ENCODE assay signal across 12 cellular contexts in the genomic region with DNA sequence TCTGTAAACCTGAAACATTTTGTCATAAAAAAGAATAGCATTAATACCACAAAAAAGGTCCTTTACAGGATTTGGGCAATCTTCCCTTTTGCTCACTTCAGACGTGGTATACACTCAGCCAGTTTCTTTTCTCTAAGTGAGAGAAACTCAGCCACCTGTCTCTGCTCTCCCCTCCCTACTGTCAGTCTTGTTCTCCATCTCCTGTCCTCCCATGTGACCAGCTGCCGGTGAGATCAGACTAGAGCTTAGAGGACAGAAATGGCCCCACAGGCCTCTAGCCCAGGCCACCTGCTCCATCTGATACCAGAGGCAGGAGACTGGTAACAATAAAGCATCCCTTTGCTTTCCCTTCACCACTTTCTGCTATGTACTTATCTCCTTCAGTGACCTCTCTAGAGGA. TPM values are rescaled to one million over a fixed set of nuclear protein-coding genes. Genes with fewer than 3 reads are reported as not detected.
DNase-seq lines count a peak whose midpoint lies in the region; ATAC-seq, FAIRE-seq and TF ChIP-seq lines count a peak whose summit lies in the region.
"Had no signal": no experiment of that assay in that cellular context is flagged by ENCODE, and none has a peak within 500 bp of the region (broad histone marks: within the 10 kb centered on the region; RNA-seq: fewer than 3 reads in every experiment).

No MANE protein-coding gene starts in this region.

- BruUV-seq in GM12878 (replicated peaks; lab: Mats Ljungman, UMichigan), result no TSS peak

- no peak for TF ChIP-seq POLR2A in GM12878 (IDR thresholded peaks at IDR 0.05; ENCODE audit: low read depth, low read length)

- H3K27me3 ChIP-seq in GM12878 (replicated peaks in 1 of 2; ENCODE audit: control insufficient read depth in 2 of 2, insufficient read depth in 2 of 2, low read length in 1 of 2), result no peaks in the 10 kb centered on the region
- H3K27me3 ChIP-seq: neutrophil, testis had no signal

- RAD21 ChIA-PET in GM12878 (lab: Charles Lee; ENCODE audit: unreplicated experiment), result interaction anchor here (1.4 kb wide), 1 partner anchor 22 kb away, joined by 3 read pairs; no protein-coding TSS in a partner anchor

- ATAC-seq in GM18858 (IDR thresholded peaks at IDR 0.05; ENCODE audit: unreplicated experiment), result peak; percentile 56
- peak; percentile 73 for ATAC-seq in GM21423 (IDR thresholded peaks at IDR 0.05; ENCODE audit: unreplicated experiment)
- peak; percentile 55 for ATAC-seq in HG03196 (IDR thresholded peaks at IDR 0.05; ENCODE audit: unreplicated experiment)
- ATAC-seq in GM12878, result peak; percentile 73

- WGBS in GM12878 (ENCODE audit: insufficient coverage, insufficient replicate concordance, low lambda C conversion rate, missing lambda C conversion rate), result 3% methylated on average over 2 of the region's 2 CpGs

- no peak overlapping the region for H3K9ac ChIP-seq in GM12878 (ENCODE audit: control insufficient read depth, insufficient read depth, low read length)
- H3K9ac ChIP-seq: SK-N-SH had no signal

- intact Hi-C loops in GM12878 (cut with micrococcal nuclease; ENCODE audit: unreplicated experiment), result no loop called here

- no peak for TF ChIP-seq RAD21 in GM12878 (IDR thresholded peaks at IDR 0.05; ENCODE audit: insufficient read depth, low read depth, low read length)

- FAIRE-seq in GM12878 (lab: Jason Lieb, UNC), result no peak

- H3K4me1 ChIP-seq in GM12878 (ENCODE audit: control insufficient read depth, insufficient read depth, low read length), result 0 out of 2 replicates have a peak, but pooled peaks cover 3% of the 10 kb centered on the region
- H3K4me1 ChIP-seq: testis had no signal

- H3K36me3 ChIP-seq in GM12878 (ENCODE audit: control insufficient read depth in 2 of 2, insufficient read depth in 2 of 2, low read length in 1 of 2), result peaks cover 2 to 13% of the 10 kb centered on the region in 2 experiments; a peak in 2 of 4 replicates

- no peak overlapping the region for H2AFZ ChIP-seq in GM12878 (ENCODE audit: control insufficient read depth, low read depth, low read length)

- POLR2A ChIA-PET in GM12878 (lab: Charles Lee), result no interaction called here

- CTCF ChIA-PET in GM12878 (lab: Yijun Ruan, JAX), result interaction anchor here (1.1 to 2.3 kb wide), 3 partner anchors 9 to 64 kb away, joined by 3 to 6 read pairs (median 4); a partner anchor contains a TSS

- no peak overlapping the region for H3K4me2 ChIP-seq in GM12878 (ENCODE audit: control insufficient read depth, insufficient read depth)
- H3K4me2 ChIP-seq: SK-N-SH had no signal

- in situ Hi-C loops in GM12878 (cut with MboI), result no loop called here

- H3K79me2 ChIP-seq in GM12878 (ENCODE audit: control insufficient read depth, insufficient read depth, low read length), result no peaks in the 10 kb centered on the region

- H3K4me3 ChIP-seq in GM12878, result no peak overlapping the region
- H3K4me3 ChIP-seq: testis had no signal

- no peak overlapping the region for H3K27ac ChIP-seq in GM12878 (ENCODE audit: control insufficient read depth, insufficient read depth)
- H3K27ac ChIP-seq: neutrophil, testis had no signal

- no peaks in the 10 kb centered on the region for H3K9me3 ChIP-seq in GM12878 (replicated peaks; ENCODE audit: control insufficient read depth, insufficient read depth, low read length)
- H3K9me3 ChIP-seq: neutrophil, SK-N-SH, testis had no signal

- no peak for TF ChIP-seq CTCF in GM12878 (IDR thresholded peaks at IDR 0.05 in 2 of 3, conservative IDR thresholded peaks at IDR 0.05 in 1 of 3; ENCODE audit: control insufficient read depth in 2 of 3, extremely low read depth in 1 of 3, insufficient read depth in 1 of 3, low read depth in 3 of 3, low read length in 3 of 3)

- SMC1A ChIA-PET in GM12878 (lab: Charles Lee; ENCODE audit: uncharacterized antibody, unreplicated experiment), result no interaction called here

- DNase-seq in GM12878 (ENCODE audit: low read depth, low spot score) (no peak), SW480 (ENCODE audit: low spot score) (no peak), glomerular visceral epithelial cell (ENCODE audit: extremely low spot score) (no peak), kidney glomerular epithelial cell (lab: John Stamatoyannopoulos, UW) (no peak)
- DNase-seq: activated CD4-positive, alpha-beta T cell treated with anti-CD3 and anti-CD28 coated beads, Interleukin-2, amount 50 U/mL, for 4 hours; NCI-H187 treated with DMSO at 0.1 percent for 48 hours; SK-N-SH; testis had no signal

- no peak for TF ChIP-seq EP300 in GM12878 (IDR thresholded peaks at IDR 0.05; ENCODE audit: borderline replicate concordance in 1 of 2, control insufficient read depth in 1 of 2, low read depth in 2 of 2, low read length in 2 of 2)

- H4K20me1 ChIP-seq in GM12878 (ENCODE audit: control insufficient read depth, insufficient read depth), result no peaks in the 10 kb centered on the region

TF ChIP-seq in GM12878, 131 proteins besides CTCF, POLR2A, EP300 and RAD21:
- TF ChIP-seq SMARCA5 (IDR thresholded peaks at IDR 0.05) (no peak), BCL11A (IDR thresholded peaks at IDR 0.05; ENCODE audit: low read depth, low read length) (no peak), TCF3 (IDR thresholded peaks at IDR 0.05; ENCODE audit: borderline replicate concordance, insufficient read depth, low read depth, low read length) (0 out of 2 replicates have a peak, but pooled peaks have one; percentile 39), CREM (IDR thresholded peaks at IDR 0.05; ENCODE audit: low read depth) (no peak), GATAD2B (conservative IDR thresholded peaks at IDR 0.05; ENCODE audit: low read depth) (no peak), GABPA (IDR thresholded peaks at IDR 0.05; ENCODE audit: low read depth) (no peak), YBX1 (IDR thresholded peaks at IDR 0.05) (no peak), RUNX3 (IDR thresholded peaks at IDR 0.05; ENCODE audit: low read length) (no peak), MEF2B (IDR thresholded peaks at IDR 0.05; ENCODE audit: partially characterized antibody, poor library complexity, severe bottlenecking) (no peak), EED (IDR thresholded peaks at IDR 0.05; ENCODE audit: low read depth) (no peak), NFIC (IDR thresholded peaks at IDR 0.05; ENCODE audit: low read depth, low read length) (no peak), ZBED1 (IDR thresholded peaks at IDR 0.05; ENCODE audit: borderline replicate concordance) (no peak), SMAD5 (IDR thresholded peaks at IDR 0.05; ENCODE audit: low read depth) (no peak)
- TF ChIP-seq, protein P1, sequence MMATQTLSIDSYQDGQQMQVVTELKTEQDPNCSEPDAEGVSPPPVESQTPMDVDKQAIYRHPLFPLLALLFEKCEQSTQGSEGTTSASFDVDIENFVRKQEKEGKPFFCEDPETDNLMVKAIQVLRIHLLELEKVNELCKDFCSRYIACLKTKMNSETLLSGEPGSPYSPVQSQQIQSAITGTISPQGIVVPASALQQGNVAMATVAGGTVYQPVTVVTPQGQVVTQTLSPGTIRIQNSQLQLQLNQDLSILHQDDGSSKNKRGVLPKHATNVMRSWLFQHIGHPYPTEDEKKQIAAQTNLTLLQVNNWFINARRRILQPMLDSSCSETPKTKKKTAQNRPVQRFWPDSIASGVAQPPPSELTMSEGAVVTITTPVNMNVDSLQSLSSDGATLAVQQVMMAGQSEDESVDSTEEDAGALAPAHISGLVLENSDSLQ (IDR thresholded peaks at IDR 0.05), result peak; percentile 42; the same call in 1 of the 2 replicates

RNA-seq across cellular contexts. Expression of a gene that starts 34.9 kb away (rescaled TPM):
- total RNA-seq in GM12878 (2013; cell fraction: nucleolus; rRNA removed), result 40.0 and 40.4 TPM in 2 replicates
- total RNA-seq in GM12878 (2014; rRNA removed), result 87.8 and 104 TPM in 2 replicates
- 62.5 and 62.8 TPM in 2 replicates for total RNA-seq in GM12878 (2014; rRNA removed; fragmentation: Illumina TruSeq; extraction: Trizol)
- 79.8 and 87.8 TPM in 2 replicates for total RNA-seq in GM12878 (2021)
- 49.4 TPM for polyA plus RNA-seq in GM12878 (2011; ENCODE audit: low read depth)
- polyA plus RNA-seq in GM12878 (2011; rRNA removed), result 236 and 293 TPM in 2 replicates
- polyA plus RNA-seq in GM12878 (2011; cell fraction: cytosol; rRNA removed), result 178 and 184 TPM in 2 replicates
- polyA plus RNA-seq in GM12878 (2011; cell fraction: nucleus; rRNA removed), result 97.1 and 105 TPM in 2 replicates
- polyA plus RNA-seq in GM12878 (2012), result 76.8 and 82.9 TPM in 2 replicates
- 86.8 and 93.5 TPM in 2 replicates for polyA plus RNA-seq in GM12878 (2014; fragmentation: Illumina TruSeq; extraction: Trizol)
- 100 to 1,000 TPM; 248 to 251 TPM for polyA plus RNA-seq in GM12878 (2014; fragmentation: Nextera tagmentation; extraction: Ambion mirVana)
- 97.1 and 117 TPM in 2 replicates for polyA plus RNA-seq in GM12878 (2014; rRNA removed)
- polyA plus RNA-seq in GM12878 (2016; fragmentation: Nextera tagmentation; extraction: Ambion mirVana), result 100 to 1,000 TPM; 217 to 223 TPM
- polyA minus RNA-seq in GM12878 (2011; rRNA and poly(A)+ RNA removed), result 56.1 and 61.9 TPM in 2 replicates
- 27.7 and 36.4 TPM in 2 replicates for polyA minus RNA-seq in GM12878 (2011; cell fraction: cytosol; rRNA and poly(A)+ RNA removed)
- polyA minus RNA-seq in GM12878 (2011; cell fraction: nucleus; rRNA and poly(A)+ RNA removed), result 34.9 and 46.2 TPM in 2 replicates

RNA-seq across cellular contexts. Expression of a gene that starts 35.2 kb away (rescaled TPM):
- total RNA-seq in GM12878 (2013; cell fraction: nucleolus; rRNA removed), result 12.1 and 18.8 TPM in 2 replicates
- total RNA-seq in GM12878 (2014; rRNA removed) (39.8 and 40.2 TPM in 2 replicates), GM12878 (2014; rRNA removed; fragmentation: Illumina TruSeq; extraction: Trizol) (48.8 and 49.8 TPM in 2 replicates), GM12878 (2021) (43.7 and 44.6 TPM in 2 replicates)
- polyA plus RNA-seq in GM12878 (2011; ENCODE audit: low read depth), result 35.5 TPM
- polyA plus RNA-seq in GM12878 (2011; rRNA removed) (63.9 and 97.4 TPM in 2 replicates), GM12878 (2014; fragmentation: Illumina TruSeq; extraction: Trizol) (68.9 and 76.4 TPM in 2 replicates), GM12878 (2014; fragmentation: Nextera tagmentation; extraction: Ambion mirVana) (100 to 1,000 TPM; 134 to 143 TPM), GM12878 (2014; rRNA removed) (31.2 and 74.1 TPM in 2 replicates), GM12878 (2016; fragmentation: Nextera tagmentation; extraction: Ambion mirVana) (10 to 100 TPM; 64.8 to 73.7 TPM)
- polyA plus RNA-seq in GM12878 (2011; cell fraction: cytosol; rRNA removed), result 29.9 and 43.4 TPM in 2 replicates
- 29.7 and 34.5 TPM in 2 replicates for polyA plus RNA-seq in GM12878 (2011; cell fraction: nucleus; rRNA removed)
- polyA plus RNA-seq in GM12878 (2012), result 25.2 and 70.0 TPM in 2 replicates
- polyA minus RNA-seq in GM12878 (2011; rRNA and poly(A)+ RNA removed), result 35.3 and 46.3 TPM in 2 replicates
- polyA minus RNA-seq in GM12878 (2011; cell fraction: cytosol; rRNA and poly(A)+ RNA removed), result 18.8 and 25.5 TPM in 2 replicates
- polyA minus RNA-seq in GM12878 (2011; cell fraction: nucleus; rRNA and poly(A)+ RNA removed), result 11.5 and 28.3 TPM in 2 replicates
